In genomic region chr1:240917976-240918375, GRCh38 we compare ENCODE assay signal across 8 cellular contexts.
"Had no signal": no experiment of that assay in that cellular context is flagged by ENCODE, and none has a peak within 500 bp of the region (broad histone marks: within the 10 kb centered on the region; RNA-seq: fewer than 3 reads in every experiment).

No MANE protein-coding gene starts in this region.

- ATAC-seq: GM12878 had no signal

- H3K4me3 ChIP-seq: GM12878 had no signal

- FAIRE-seq: G401.6, GM12878, GM12891, GM12892, GM18507, GM19239 had no signal

- DNase-seq: GDM1, GF-D8 had no signal
